Comparison of ENCODE assay signal across 12 cellular contexts in the genomic region with DNA sequence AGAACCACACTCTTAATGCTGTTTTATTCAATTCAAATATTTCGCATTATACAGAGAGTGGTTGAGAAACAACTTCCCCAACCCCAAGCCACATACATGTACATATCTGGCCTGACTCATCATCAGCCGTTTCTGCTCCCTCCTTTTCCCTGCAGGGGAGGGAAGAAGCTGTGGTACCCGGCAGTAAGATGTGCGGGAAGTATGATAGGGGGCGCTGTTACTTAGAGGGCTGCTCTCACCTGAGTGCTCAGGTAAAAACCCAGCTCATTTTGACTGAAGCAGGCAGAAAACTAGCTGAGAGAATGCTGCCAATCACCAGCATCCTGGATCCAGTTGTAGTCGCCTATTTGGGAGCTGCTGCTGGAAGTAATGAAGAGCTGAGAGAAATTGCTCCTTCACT.
A peak's percentile ranks its signal among the peaks of the same experiment; 100 is the strongest.
DNase-seq lines count a peak whose midpoint lies in the region; ATAC-seq and TF ChIP-seq lines count a peak whose summit lies in the region.
"Had no signal": no experiment of that assay in that cellular context is flagged by ENCODE, and none has a peak within 500 bp of the region (broad histone marks: within the 10 kb centered on the region; RNA-seq: fewer than 3 reads in every experiment).

No MANE protein-coding gene starts in this region.

- no peak overlapping the region for H3K27ac ChIP-seq in SK-N-SH (ENCODE audit: low read depth in 2 of 2, low read length in 1 of 2)
- no peak overlapping the region for H3K27ac ChIP-seq in testis
- H3K27ac ChIP-seq: cardiac muscle cell, VCaP had no signal

- no peak for TF ChIP-seq RAD21 in SK-N-SH (IDR thresholded peaks at IDR 0.05; ENCODE audit: low read length)

- no peak for TF ChIP-seq EP300 in SK-N-SH (IDR thresholded peaks at IDR 0.05; ENCODE audit: borderline replicate concordance in 1 of 2, low read depth in 1 of 2, low read length in 1 of 2)

- POLR2A ChIA-PET in SK-N-SH (lab: Yijun Ruan, JAX), result no interaction called here

- H3K36me3 ChIP-seq in SK-N-SH (replicated peaks in 1 of 2; ENCODE audit: control insufficient read depth in 1 of 2, insufficient read depth in 2 of 2, low read length in 1 of 2) (no peaks in the 10 kb centered on the region), testis (ENCODE audit: low read depth, missing control alignments) (no peaks in the 10 kb centered on the region)
- H3K36me3 ChIP-seq: cardiac muscle cell had no signal

- H3K9me3 ChIP-seq in SK-N-SH (no peaks in the 10 kb centered on the region), testis (no peaks in the 10 kb centered on the region)

- no peaks in the 10 kb centered on the region for H3K79me2 ChIP-seq in SK-N-SH (ENCODE audit: insufficient read depth)

- WGBS in SK-N-SH (ENCODE audit: low lambda C conversion rate), result 32% methylated on average over 6 of the region's 6 CpGs
- WGBS in testis, 2 donors, result 15 to 23% methylated on average over 6 of the region's 6 CpGs

- H2AFZ ChIP-seq in SK-N-SH (ENCODE audit: low read depth), result no peak overlapping the region

- no peak overlapping the region for H3K9ac ChIP-seq in SK-N-SH

- H3K4me2 ChIP-seq in SK-N-SH, result no peak overlapping the region

- CTCF ChIA-PET in SK-N-SH (lab: Yijun Ruan, JAX), result interaction anchor here (0.6 to 1.2 kb wide), 5 partner anchors 10 to 663 kb away, joined by 3 to 6 read pairs (median 3); no protein-coding TSS in a partner anchor

- no peak for TF ChIP-seq POLR2A in testis (IDR thresholded peaks at IDR 0.05)

- no peak for TF ChIP-seq CTCF in SK-N-SH (IDR thresholded peaks at IDR 0.05)
- peak; percentile 16; the same call in 1 of the 2 replicates for TF ChIP-seq CTCF in LNCaP clone FGC (IDR thresholded peaks at IDR 0.05; ENCODE audit: control insufficient read depth, extremely low read depth, insufficient read depth)
- no peak for TF ChIP-seq CTCF in testis (IDR thresholded peaks at IDR 0.05)

- no peaks in the 10 kb centered on the region for H3F3A ChIP-seq in SK-N-SH (replicated peaks; ENCODE audit: insufficient read depth)

- H3K4me3 ChIP-seq in SK-N-SH (ENCODE audit: low read depth in 2 of 2, low read length in 1 of 2), result no peak overlapping the region
- H3K4me3 ChIP-seq in LNCaP clone FGC (ENCODE audit: low read depth, low read length), result no peak overlapping the region
- H3K4me3 ChIP-seq in testis, result no peak overlapping the region
- H3K4me3 ChIP-seq: cardiac muscle cell had no signal

- H3K9me2 ChIP-seq in SK-N-SH, result no peaks in the 10 kb centered on the region

- ATAC-seq in SK-N-SH treated with all-trans-retinoic acid at 6 μM for 48 hours, result no peak
- ATAC-seq: natural killer cell treated with Interleukin-12 subunit alpha and Interleukin-12 subunit beta and Interleukin-15 and Interleukin-18, amount 100 ng/mL, for 72 hours had no signal

- no peaks in the 10 kb centered on the region for H4K20me1 ChIP-seq in SK-N-SH (ENCODE audit: insufficient read depth)

- H3K4me1 ChIP-seq in SK-N-SH (ENCODE audit: control insufficient read depth in 1 of 2, insufficient read depth in 2 of 2, low read depth in 1 of 2, low read length in 1 of 2), result no peaks in the 10 kb centered on the region; a peak in 1 of 4 replicates
- no peaks in the 10 kb centered on the region for H3K4me1 ChIP-seq in testis

- intact Hi-C loops in testis (cut with DNase I; ENCODE audit: low total_unique reads) (no loop called here), posterior vena cava (cut with DNase I) (no loop called here)

- DNase-seq in SK-N-SH (peak; percentile 17), LNCaP clone FGC (ENCODE audit: low read depth) (no peak), RPMI8226 (peak; percentile 27), testis (peak; percentile 17), posterior vena cava (ENCODE audit: low spot score) (no peak), kidney glomerular epithelial cell (lab: John Stamatoyannopoulos, UW) (no peak)
- DNase-seq in stimulated activated CD4-positive, alpha-beta T cell treated with anti-CD3 and anti-CD28 coated beads, Interleukin-4, amount 100 ng/mL, for 1 hour, result no peak
- DNase-seq: small intestine had no signal

- no peaks in the 10 kb centered on the region for H3K27me3 ChIP-seq in SK-N-SH (ENCODE audit: insufficient read depth)
- no peaks in the 10 kb centered on the region for H3K27me3 ChIP-seq in testis
- H3K27me3 ChIP-seq: cardiac muscle cell had no signal

TF ChIP-seq in SK-N-SH, 30 proteins besides CTCF, POLR2A, EP300 and RAD21:
- TF ChIP-seq TCF12 (IDR thresholded peaks at IDR 0.05), result no peak
- no peak for TF ChIP-seq RFX5 (IDR thresholded peaks at IDR 0.05; ENCODE audit: low read length)
- TF ChIP-seq, protein P1, sequence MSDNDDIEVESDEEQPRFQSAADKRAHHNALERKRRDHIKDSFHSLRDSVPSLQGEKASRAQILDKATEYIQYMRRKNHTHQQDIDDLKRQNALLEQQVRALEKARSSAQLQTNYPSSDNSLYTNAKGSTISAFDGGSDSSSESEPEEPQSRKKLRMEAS (IDR thresholded peaks at IDR 0.05; ENCODE audit: low read depth), result no peak

TF ChIP-seq in SK-N-SH treated with all-trans-retinoic acid at 6 μM for 48 hours, 23 proteins besides CTCF, POLR2A, EP300 and RAD21:
- TF ChIP-seq OSR1 (CRISPR knock-in tag; IDR thresholded peaks at IDR 0.05), result no peak
- TF ChIP-seq, protein P2, sequence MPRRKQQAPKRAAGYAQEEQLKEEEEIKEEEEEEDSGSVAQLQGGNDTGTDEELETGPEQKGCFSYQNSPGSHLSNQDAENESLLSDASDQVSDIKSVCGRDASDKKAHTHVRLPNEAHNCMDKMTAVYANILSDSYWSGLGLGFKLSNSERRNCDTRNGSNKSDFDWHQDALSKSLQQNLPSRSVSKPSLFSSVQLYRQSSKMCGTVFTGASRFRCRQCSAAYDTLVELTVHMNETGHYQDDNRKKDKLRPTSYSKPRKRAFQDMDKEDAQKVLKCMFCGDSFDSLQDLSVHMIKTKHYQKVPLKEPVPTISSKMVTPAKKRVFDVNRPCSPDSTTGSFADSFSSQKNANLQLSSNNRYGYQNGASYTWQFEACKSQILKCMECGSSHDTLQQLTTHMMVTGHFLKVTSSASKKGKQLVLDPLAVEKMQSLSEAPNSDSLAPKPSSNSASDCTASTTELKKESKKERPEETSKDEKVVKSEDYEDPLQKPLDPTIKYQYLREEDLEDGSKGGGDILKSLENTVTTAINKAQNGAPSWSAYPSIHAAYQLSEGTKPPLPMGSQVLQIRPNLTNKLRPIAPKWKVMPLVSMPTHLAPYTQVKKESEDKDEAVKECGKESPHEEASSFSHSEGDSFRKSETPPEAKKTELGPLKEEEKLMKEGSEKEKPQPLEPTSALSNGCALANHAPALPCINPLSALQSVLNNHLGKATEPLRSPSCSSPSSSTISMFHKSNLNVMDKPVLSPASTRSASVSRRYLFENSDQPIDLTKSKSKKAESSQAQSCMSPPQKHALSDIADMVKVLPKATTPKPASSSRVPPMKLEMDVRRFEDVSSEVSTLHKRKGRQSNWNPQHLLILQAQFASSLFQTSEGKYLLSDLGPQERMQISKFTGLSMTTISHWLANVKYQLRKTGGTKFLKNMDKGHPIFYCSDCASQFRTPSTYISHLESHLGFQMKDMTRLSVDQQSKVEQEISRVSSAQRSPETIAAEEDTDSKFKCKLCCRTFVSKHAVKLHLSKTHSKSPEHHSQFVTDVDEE (CRISPR knock-in tag; IDR thresholded peaks at IDR 0.05), result no peak
- no peak for TF ChIP-seq RARB (CRISPR knock-in tag; IDR thresholded peaks at IDR 0.05)
- TF ChIP-seq ESRRG (CRISPR knock-in tag; IDR thresholded peaks at IDR 0.05), result no peak
- no peak for TF ChIP-seq TCF4 (CRISPR knock-in tag; IDR thresholded peaks at IDR 0.05; ENCODE audit: borderline replicate concordance)
- TF ChIP-seq ZNF70 (CRISPR knock-in tag; IDR thresholded peaks at IDR 0.05), result no peak
- TF ChIP-seq, protein P3, sequence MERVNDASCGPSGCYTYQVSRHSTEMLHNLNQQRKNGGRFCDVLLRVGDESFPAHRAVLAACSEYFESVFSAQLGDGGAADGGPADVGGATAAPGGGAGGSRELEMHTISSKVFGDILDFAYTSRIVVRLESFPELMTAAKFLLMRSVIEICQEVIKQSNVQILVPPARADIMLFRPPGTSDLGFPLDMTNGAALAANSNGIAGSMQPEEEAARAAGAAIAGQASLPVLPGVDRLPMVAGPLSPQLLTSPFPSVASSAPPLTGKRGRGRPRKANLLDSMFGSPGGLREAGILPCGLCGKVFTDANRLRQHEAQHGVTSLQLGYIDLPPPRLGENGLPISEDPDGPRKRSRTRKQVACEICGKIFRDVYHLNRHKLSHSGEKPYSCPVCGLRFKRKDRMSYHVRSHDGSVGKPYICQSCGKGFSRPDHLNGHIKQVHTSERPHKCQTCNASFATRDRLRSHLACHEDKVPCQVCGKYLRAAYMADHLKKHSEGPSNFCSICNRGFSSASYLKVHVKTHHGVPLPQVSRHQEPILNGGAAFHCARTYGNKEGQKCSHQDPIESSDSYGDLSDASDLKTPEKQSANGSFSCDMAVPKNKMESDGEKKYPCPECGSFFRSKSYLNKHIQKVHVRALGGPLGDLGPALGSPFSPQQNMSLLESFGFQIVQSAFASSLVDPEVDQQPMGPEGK (CRISPR knock-in tag; IDR thresholded peaks at IDR 0.05; ENCODE audit: borderline replicate concordance), result no peak
- TF ChIP-seq ARNTL (CRISPR knock-in tag; IDR thresholded peaks at IDR 0.05; ENCODE audit: borderline replicate concordance, low read depth), result no peak

Comparison
In these comparisons a context has a peak if more than half of its experiments do, and no peak if none do; other contexts are left out.
1. DNase-seq: peak in SK-N-SH (single experiment), RPMI8226 (single experiment) and testis (single experiment); none in LNCaP clone FGC (single experiment), posterior vena cava (single experiment), stimulated activated CD4-positive, alpha-beta T cell treated with anti-CD3 and anti-CD28 coated beads, Interleukin-4, amount 100 ng/mL, for 1 hour (single experiment) and kidney glomerular epithelial cell (single experiment).